Comparison of ENCODE assay signal across 8 cellular contexts in genomic region chr2:239369631-239370161, GRCh38.
A peak's percentile ranks its signal among the peaks of the same experiment; 100 is the strongest.
DNase-seq lines count a peak whose midpoint lies in the region; ATAC-seq and TF ChIP-seq lines count a peak whose summit lies in the region.

No MANE protein-coding gene starts in this region.

- peak; percentile 87 for ATAC-seq in HG03066 (IDR thresholded peaks at IDR 0.05; ENCODE audit: low read depth, unreplicated experiment)
- no peak for ATAC-seq in SK-N-SH treated with all-trans-retinoic acid at 6 μM for 48 hours

- DNase-seq in NCI-H2107 treated with DMSO at 0.1 percent for 48 hours (lab: John Stamatoyannopoulos, UW; ENCODE audit: unreplicated experiment) (peak; percentile 64), NCI-H2107 (lab: John Stamatoyannopoulos, UW) (no peak), NCI-H2171 (lab: John Stamatoyannopoulos, UW) (no peak)
- peak; percentile 58 for DNase-seq in activated CD4-positive, CD25-positive, alpha-beta regulatory T cell treated with anti-CD3 and anti-CD28 coated beads, Interleukin-2, amount 50 U/mL, for 16 hours (ENCODE audit: low read depth, low spot score)
- DNase-seq in effector CD8-positive, alpha-beta T cell (lab: John Stamatoyannopoulos, UW): peak; percentile 55
- DNase-seq in stimulated activated CD4-positive, alpha-beta T cell treated with anti-CD3 and anti-CD28 coated beads, Interleukin-4, amount 100 ng/mL, for 4 hours: peak; percentile 55 to 80

TF ChIP-seq in SK-N-SH treated with all-trans-retinoic acid at 6 μM for 48 hours, 23 proteins besides CTCF, POLR2A, EP300 and RAD21:
- TF ChIP-seq, protein P1, sequence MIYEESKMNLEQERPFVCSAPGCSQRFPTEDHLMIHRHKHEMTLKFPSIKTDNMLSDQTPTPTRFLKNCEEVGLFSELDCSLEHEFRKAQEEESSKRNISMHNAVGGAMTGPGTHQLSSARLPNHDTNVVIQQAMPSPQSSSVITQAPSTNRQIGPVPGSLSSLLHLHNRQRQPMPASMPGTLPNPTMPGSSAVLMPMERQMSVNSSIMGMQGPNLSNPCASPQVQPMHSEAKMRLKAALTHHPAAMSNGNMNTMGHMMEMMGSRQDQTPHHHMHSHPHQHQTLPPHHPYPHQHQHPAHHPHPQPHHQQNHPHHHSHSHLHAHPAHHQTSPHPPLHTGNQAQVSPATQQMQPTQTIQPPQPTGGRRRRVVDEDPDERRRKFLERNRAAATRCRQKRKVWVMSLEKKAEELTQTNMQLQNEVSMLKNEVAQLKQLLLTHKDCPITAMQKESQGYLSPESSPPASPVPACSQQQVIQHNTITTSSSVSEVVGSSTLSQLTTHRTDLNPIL (CRISPR knock-in tag; IDR thresholded peaks at IDR 0.05; ENCODE audit: low read depth): no peak
- TF ChIP-seq POU6F1 (CRISPR knock-in tag; IDR thresholded peaks at IDR 0.05; ENCODE audit: borderline replicate concordance, low read depth) (no peak), ISL1 (CRISPR knock-in tag; IDR thresholded peaks at IDR 0.05) (no peak), ZNF8 (CRISPR knock-in tag; IDR thresholded peaks at IDR 0.05) (no peak)

Comparison
In these comparisons a context has a peak if more than half of its experiments do, and no peak if none do; other contexts are left out.
1. DNase-seq: peak in NCI-H2107 treated with DMSO at 0.1 percent for 48 hours (single experiment), activated CD4-positive, CD25-positive, alpha-beta regulatory T cell treated with anti-CD3 and anti-CD28 coated beads, Interleukin-2, amount 50 U/mL, for 16 hours (single experiment), effector CD8-positive, alpha-beta T cell (single experiment) and stimulated activated CD4-positive, alpha-beta T cell treated with anti-CD3 and anti-CD28 coated beads, Interleukin-4, amount 100 ng/mL, for 4 hours (2 of 2); none in NCI-H2107 (single experiment) and NCI-H2171 (single experiment).